In genomic region chr17:61579382-61579781, GRCh38 we compare ENCODE assay signal across 1 cellular context.
TF ChIP-seq lines count a peak whose summit lies in the region.

No MANE protein-coding gene starts in this region.

TF ChIP-seq in HCT116, 20 proteins besides CTCF, POLR2A, EP300 and RAD21:
- TF ChIP-seq SP1 (IDR thresholded peaks at IDR 0.05; ENCODE audit: low read depth) = no peak
- TF ChIP-seq, protein P1, sequence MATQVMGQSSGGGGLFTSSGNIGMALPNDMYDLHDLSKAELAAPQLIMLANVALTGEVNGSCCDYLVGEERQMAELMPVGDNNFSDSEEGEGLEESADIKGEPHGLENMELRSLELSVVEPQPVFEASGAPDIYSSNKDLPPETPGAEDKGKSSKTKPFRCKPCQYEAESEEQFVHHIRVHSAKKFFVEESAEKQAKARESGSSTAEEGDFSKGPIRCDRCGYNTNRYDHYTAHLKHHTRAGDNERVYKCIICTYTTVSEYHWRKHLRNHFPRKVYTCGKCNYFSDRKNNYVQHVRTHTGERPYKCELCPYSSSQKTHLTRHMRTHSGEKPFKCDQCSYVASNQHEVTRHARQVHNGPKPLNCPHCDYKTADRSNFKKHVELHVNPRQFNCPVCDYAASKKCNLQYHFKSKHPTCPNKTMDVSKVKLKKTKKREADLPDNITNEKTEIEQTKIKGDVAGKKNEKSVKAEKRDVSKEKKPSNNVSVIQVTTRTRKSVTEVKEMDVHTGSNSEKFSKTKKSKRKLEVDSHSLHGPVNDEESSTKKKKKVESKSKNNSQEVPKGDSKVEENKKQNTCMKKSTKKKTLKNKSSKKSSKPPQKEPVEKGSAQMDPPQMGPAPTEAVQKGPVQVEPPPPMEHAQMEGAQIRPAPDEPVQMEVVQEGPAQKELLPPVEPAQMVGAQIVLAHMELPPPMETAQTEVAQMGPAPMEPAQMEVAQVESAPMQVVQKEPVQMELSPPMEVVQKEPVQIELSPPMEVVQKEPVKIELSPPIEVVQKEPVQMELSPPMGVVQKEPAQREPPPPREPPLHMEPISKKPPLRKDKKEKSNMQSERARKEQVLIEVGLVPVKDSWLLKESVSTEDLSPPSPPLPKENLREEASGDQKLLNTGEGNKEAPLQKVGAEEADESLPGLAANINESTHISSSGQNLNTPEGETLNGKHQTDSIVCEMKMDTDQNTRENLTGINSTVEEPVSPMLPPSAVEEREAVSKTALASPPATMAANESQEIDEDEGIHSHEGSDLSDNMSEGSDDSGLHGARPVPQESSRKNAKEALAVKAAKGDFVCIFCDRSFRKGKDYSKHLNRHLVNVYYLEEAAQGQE (IDR thresholded peaks at IDR 0.05; ENCODE audit: low read depth) = no peak
- TF ChIP-seq, protein P2, sequence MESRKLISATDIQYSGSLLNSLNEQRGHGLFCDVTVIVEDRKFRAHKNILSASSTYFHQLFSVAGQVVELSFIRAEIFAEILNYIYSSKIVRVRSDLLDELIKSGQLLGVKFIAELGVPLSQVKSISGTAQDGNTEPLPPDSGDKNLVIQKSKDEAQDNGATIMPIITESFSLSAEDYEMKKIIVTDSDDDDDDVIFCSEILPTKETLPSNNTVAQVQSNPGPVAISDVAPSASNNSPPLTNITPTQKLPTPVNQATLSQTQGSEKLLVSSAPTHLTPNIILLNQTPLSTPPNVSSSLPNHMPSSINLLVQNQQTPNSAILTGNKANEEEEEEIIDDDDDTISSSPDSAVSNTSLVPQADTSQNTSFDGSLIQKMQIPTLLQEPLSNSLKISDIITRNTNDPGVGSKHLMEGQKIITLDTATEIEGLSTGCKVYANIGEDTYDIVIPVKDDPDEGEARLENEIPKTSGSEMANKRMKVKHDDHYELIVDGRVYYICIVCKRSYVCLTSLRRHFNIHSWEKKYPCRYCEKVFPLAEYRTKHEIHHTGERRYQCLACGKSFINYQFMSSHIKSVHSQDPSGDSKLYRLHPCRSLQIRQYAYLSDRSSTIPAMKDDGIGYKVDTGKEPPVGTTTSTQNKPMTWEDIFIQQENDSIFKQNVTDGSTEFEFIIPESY (IDR thresholded peaks at IDR 0.05; ENCODE audit: extremely low read depth, insufficient replicate concordance, low read length) = no peak
- no peak for TF ChIP-seq EGR1 (IDR thresholded peaks at IDR 0.05; ENCODE audit: low read depth)
- no peak for TF ChIP-seq FOSL1 (IDR thresholded peaks at IDR 0.05; ENCODE audit: low read depth)
- TF ChIP-seq YY1 (IDR thresholded peaks at IDR 0.05; ENCODE audit: extremely low read depth, insufficient replicate concordance, low read depth, low read length) = no peak
- no peak for TF ChIP-seq SRF (IDR thresholded peaks at IDR 0.05; ENCODE audit: low read depth)
- TF ChIP-seq, protein P3, sequence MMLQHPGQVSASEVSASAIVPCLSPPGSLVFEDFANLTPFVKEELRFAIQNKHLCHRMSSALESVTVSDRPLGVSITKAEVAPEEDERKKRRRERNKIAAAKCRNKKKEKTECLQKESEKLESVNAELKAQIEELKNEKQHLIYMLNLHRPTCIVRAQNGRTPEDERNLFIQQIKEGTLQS (IDR thresholded peaks at IDR 0.05) = no peak
- no peak for TF ChIP-seq EZH2phosphoT487 (IDR thresholded peaks at IDR 0.05; ENCODE audit: borderline replicate concordance)
- no peak for TF ChIP-seq ZFX (IDR thresholded peaks at IDR 0.05)
- no peak for TF ChIP-seq POLR2AphosphoS5 (IDR thresholded peaks at IDR 0.05; ENCODE audit: low read depth, low read length)
- TF ChIP-seq CBX3 (IDR thresholded peaks at IDR 0.05; ENCODE audit: low read depth) = no peak
- no peak for TF ChIP-seq JUND (IDR thresholded peaks at IDR 0.05)
- TF ChIP-seq SIN3A (IDR thresholded peaks at IDR 0.05; ENCODE audit: low read depth) = no peak
